Comparison of ENCODE assay signal across 9 cellular contexts in the genomic region with DNA sequence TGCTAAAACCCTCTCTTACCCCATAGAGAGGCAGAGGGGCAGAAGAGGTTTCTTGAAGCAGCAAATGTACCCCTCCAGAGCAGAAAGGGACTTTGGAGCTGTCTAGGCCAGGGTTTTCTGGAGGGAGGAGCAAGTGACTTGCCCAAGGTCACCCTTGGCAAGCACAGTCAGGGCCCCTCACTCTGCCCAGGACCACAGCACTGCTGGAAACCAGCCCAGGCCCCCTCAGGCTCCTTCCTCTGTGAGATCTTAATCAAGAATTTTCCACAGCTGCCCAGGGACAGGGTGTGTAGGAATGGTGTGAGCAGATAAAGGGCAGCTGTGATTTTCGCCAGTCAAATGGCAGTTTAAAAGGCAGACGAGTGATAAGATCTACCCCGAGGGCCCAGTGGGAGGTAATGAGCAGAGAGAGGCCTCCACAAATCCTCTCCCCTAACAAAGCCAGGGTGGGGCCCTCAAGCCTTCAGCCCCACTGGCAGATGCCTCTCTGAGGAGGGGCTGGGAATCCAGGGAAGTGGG. TPM values are rescaled to one million over a fixed set of nuclear protein-coding genes. Genes with fewer than 3 reads are reported as not detected.
DNase-seq lines count a peak whose midpoint lies in the region; ATAC-seq and TF ChIP-seq lines count a peak whose summit lies in the region.
"Had no signal": no experiment of that assay in that cellular context is flagged by ENCODE, and none has a peak within 500 bp of the region (broad histone marks: within the 10 kb centered on the region; RNA-seq: fewer than 3 reads in every experiment).

No MANE protein-coding gene starts in this region.

- H3K9me3 Mint-ChIP-seq in IgD-negative memory B cell: no peaks in the 10 kb centered on the region
- H3K9me3 Mint-ChIP-seq in activated T-helper 17 cell treated with anti-CD3 and anti-CD28 coated beads, Interleukin-2, amount 50 U/mL, for 72 hours: no peaks in the 10 kb centered on the region
- H3K9me3 Mint-ChIP-seq in nephron: no peaks in the 10 kb centered on the region

- ATAC-seq in activated T-helper 17 cell treated with anti-CD3 and anti-CD28 coated beads, Interleukin-2, amount 50 U/mL, for 72 hours (replicated peaks): peak; percentile 8
- no peak for ATAC-seq in HG03196 (IDR thresholded peaks at IDR 0.05; ENCODE audit: unreplicated experiment)
- no peak for ATAC-seq in GM21529 (IDR thresholded peaks at IDR 0.05; ENCODE audit: unreplicated experiment)

- H3K4me1 Mint-ChIP-seq in IgD-negative memory B cell (peaks cover 43 to 46% (median 43%) of the 10 kb centered on the region in 3 donors), nephron (peaks cover 33% of the 10 kb centered on the region)
- H3K4me1 Mint-ChIP-seq in activated T-helper 17 cell treated with anti-CD3 and anti-CD28 coated beads, Interleukin-2, amount 50 U/mL, for 72 hours: peaks cover 22% of the 10 kb centered on the region

- TF ChIP-seq CTCF in nephron (IDR thresholded peaks at IDR 0.05; ENCODE audit: unreplicated experiment in 3 of 3): no peak

- H3K36me3 Mint-ChIP-seq in IgD-negative memory B cell (no peaks in the 10 kb centered on the region), nephron (ENCODE audit: low read depth) (no peaks in the 10 kb centered on the region)
- no peaks in the 10 kb centered on the region for H3K36me3 Mint-ChIP-seq in activated T-helper 17 cell treated with anti-CD3 and anti-CD28 coated beads, Interleukin-2, amount 50 U/mL, for 72 hours (ENCODE audit: low read depth)

- H3K27ac Mint-ChIP-seq in IgD-negative memory B cell: peak overlapping the region; percentile 76 to 95 (median 90)
- peak overlapping the region; percentile 89 for H3K27ac Mint-ChIP-seq in activated T-helper 17 cell treated with anti-CD3 and anti-CD28 coated beads, Interleukin-2, amount 50 U/mL, for 72 hours
- H3K27ac Mint-ChIP-seq in nephron: peak overlapping the region; percentile 66 to 87 (median 75)

- DNase-seq in Daoy (ENCODE audit: low read depth): peak; percentile 67
- DNase-seq in SKM-1 (lab: John Stamatoyannopoulos, UW; ENCODE audit: unreplicated experiment): no peak
- no peak for DNase-seq in SW480 (ENCODE audit: low spot score)
- DNase-seq: activated gamma-delta T cell treated with Interleukin-2 at 50 U/mL for 16 hours had no signal

- H3K4me3 Mint-ChIP-seq in IgD-negative memory B cell (peak overlapping the region in 2 of 4 donors; percentile 65 to 86), nephron (no peak overlapping the region)
- H3K4me3 Mint-ChIP-seq in activated T-helper 17 cell treated with anti-CD3 and anti-CD28 coated beads, Interleukin-2, amount 50 U/mL, for 72 hours: no peak overlapping the region

- H3K27me3 Mint-ChIP-seq in IgD-negative memory B cell (no peaks in the 10 kb centered on the region), nephron (ENCODE audit: low read depth) (peaks cover 11% of the 10 kb centered on the region)
- H3K27me3 Mint-ChIP-seq in activated T-helper 17 cell treated with anti-CD3 and anti-CD28 coated beads, Interleukin-2, amount 50 U/mL, for 72 hours: no peaks in the 10 kb centered on the region

RNA-seq across cellular contexts. Expression of a gene that starts 3.9 kb away (rescaled TPM):
- not detected in 2 replicates for total RNA-seq in Daoy (2014; rRNA removed; shearing (Covaris generic))
- polyA plus RNA-seq in IgD-negative memory B cell: 1.6 TPM
- total RNA-seq in activated T-helper 17 cell treated with anti-CD3 and anti-CD28 coated beads, Interleukin-2, amount 50 U/mL, for 72 hours: not detected
